8 cellular contexts compared by ENCODE assay signal in genomic region chr2:42770288-42771131, GRCh38. TPM values are rescaled to one million over a fixed set of nuclear protein-coding genes. Genes with fewer than 3 reads are reported as not detected.
DNase-seq lines count a peak whose midpoint lies in the region; ATAC-seq and TF ChIP-seq lines count a peak whose summit lies in the region.

No MANE protein-coding gene starts in this region.

- TF ChIP-seq CTCF in NB4 (IDR thresholded peaks at IDR 0.05; ENCODE audit: low read depth, low read length), result peak; percentile 69
- peak; percentile 31 to 56 (median 53) for TF ChIP-seq CTCF in adrenal gland (IDR thresholded peaks at IDR 0.05)
- peak; percentile 64 for TF ChIP-seq CTCF in type B pancreatic cell (conservative IDR thresholded peaks at IDR 0.05)

- no peaks in the 10 kb centered on the region for H3K27me3 ChIP-seq in adrenal gland

- peak; percentile 26 for DNase-seq in COR-L47 (lab: John Stamatoyannopoulos, UW)
- peak; percentile 80 for DNase-seq in NB4 (ENCODE audit: low read depth)
- DNase-seq in adrenal gland, result peak in 6 of 7 donors; percentile 42 to 70 (median 58)
- peak; percentile 83 for DNase-seq in islet precursor cell
- DNase-seq in type B pancreatic cell (ENCODE audit: extremely low spot score, unreplicated experiment), result no peak
- no peak for DNase-seq in T-helper 9 cell
- no peak for DNase-seq in NCI-H1048 (lab: John Stamatoyannopoulos, UW)

- no peaks in the 10 kb centered on the region for H3K36me3 Mint-ChIP-seq in type B pancreatic cell

- H3K4me1 ChIP-seq in adrenal gland (replicated peaks in 1 of 2), result no peaks in the 10 kb centered on the region

- peak; percentile 60 for ATAC-seq in GM21423 (IDR thresholded peaks at IDR 0.05; ENCODE audit: unreplicated experiment)

- no peaks in the 10 kb centered on the region for H3K9me3 ChIP-seq in adrenal gland (replicated peaks in 1 of 3)

- H3K27ac ChIP-seq in adrenal gland, result no peak overlapping the region

- peaks cover 4% of the 10 kb centered on the region for H3K9me3 Mint-ChIP-seq in type B pancreatic cell

- H3K4me3 Mint-ChIP-seq in type B pancreatic cell, result no peak overlapping the region

- no peaks in the 10 kb centered on the region for H3K36me3 ChIP-seq in adrenal gland (replicated peaks in 1 of 2)

- no peaks in the 10 kb centered on the region for H3K27me3 Mint-ChIP-seq in type B pancreatic cell

- no peak overlapping the region for H3K27ac Mint-ChIP-seq in type B pancreatic cell

- H3K4me3 ChIP-seq in NB4 (ENCODE audit: low read depth, low read length) (no peak overlapping the region), adrenal gland (no peak overlapping the region)

- peaks cover 5% of the 10 kb centered on the region for H3K4me1 Mint-ChIP-seq in type B pancreatic cell (ENCODE audit: unreplicated experiment)

- intact Hi-C loops in adrenal gland (cut with DNase I), result no loop called here

- WGBS in adrenal gland, 4 donors, result 68 to 75% (median 73%) methylated on average over 12 to 19 of the region's 19 CpGs

- TF ChIP-seq POLR2A in NB4 (IDR thresholded peaks at IDR 0.05; ENCODE audit: extremely low read depth, insufficient read length) (no peak), adrenal gland (IDR thresholded peaks at IDR 0.05) (no peak)

RNA-seq across cellular contexts. Expression of gene OXER1, which starts 6.6 kb away (rescaled TPM):
- total RNA-seq in adrenal gland (1 to 10 TPM in 5 of 8 donors, under 1 TPM in 2, not detected in 1; 0.32 to 2.4 (median 1.5) TPM), type B pancreatic cell (ENCODE audit: low replicate concordance) (2.3 and 2.8 TPM in 2 replicates)
- 10 to 100 TPM in 1 of 3 donors, 1 to 10 TPM in 1, under 1 TPM in 1; 0.16 to 11.2 (median 5.2) TPM for polyA plus RNA-seq in adrenal gland

RNA-seq across cellular contexts. Expression of gene HAAO, which starts 21.9 kb away (rescaled TPM):
- total RNA-seq in adrenal gland, result 10 to 100 TPM in 6 of 8 donors, 1 to 10 TPM in 2; 3.1 to 30.1 (median 12.6) TPM
- 10 to 100 TPM in 2 of 3 donors, 1 to 10 TPM in 1; 2.7 to 24.4 (median 20.8) TPM for polyA plus RNA-seq in adrenal gland
- 9.4 and 10.0 TPM in 2 replicates for total RNA-seq in type B pancreatic cell (ENCODE audit: low replicate concordance)

Comparison
In these comparisons a context has a peak if more than half of its experiments do, and no peak if none do; other contexts are left out.
1. DNase-seq: peak in COR-L47 (single experiment), NB4 (single experiment), adrenal gland (6 of 7) and islet precursor cell (single experiment); none in type B pancreatic cell (single experiment), T-helper 9 cell (single experiment) and NCI-H1048 (single experiment).
2. Peak in every context shown above with its lines, with median percentiles within 50 percentile points of each other: CTCF ChIP-seq.